Comparison of ENCODE assay signal across 30 cellular contexts in genomic region chr7:26642416-26642815, GRCh38.
"Had no signal": no experiment of that assay in that cellular context is flagged by ENCODE, and none has a peak within 500 bp of the region (broad histone marks: within the 10 kb centered on the region; RNA-seq: fewer than 3 reads in every experiment).

No MANE protein-coding gene starts in this region.

- H3K36me3 Mint-ChIP-seq: naive thymus-derived CD4-positive, alpha-beta T cell; neural progenitor cell had no signal

- H3K9me3 ChIP-seq: gastroesophageal sphincter, heart left ventricle, left lung, prostate gland, right atrium auricular region, suprapubic skin, transverse colon had no signal

- H3K4me3 Mint-ChIP-seq: endodermal cell; naive thymus-derived CD4-positive, alpha-beta T cell; nephron; neural progenitor cell; stimulated activated naive CD8-positive, alpha-beta T cell treated with anti-CD3 and anti-CD28 coated beads, Interleukin-15, amount 100 ng/mL, for 72 hours had no signal

- H3K9me3 Mint-ChIP-seq: endodermal cell; naive thymus-derived CD4-positive, alpha-beta T cell; nephron; neural progenitor cell; stimulated activated naive CD8-positive, alpha-beta T cell treated with anti-CD3 and anti-CD28 coated beads, Interleukin-15, amount 100 ng/mL, for 72 hours had no signal

- H3K27me3 Mint-ChIP-seq: stimulated activated naive CD8-positive, alpha-beta T cell treated with anti-CD3 and anti-CD28 coated beads, Interleukin-15, amount 100 ng/mL, for 72 hours had no signal

- H3K4me3 ChIP-seq: dorsolateral prefrontal cortex, gastroesophageal sphincter, heart left ventricle, hepatocyte, left lung, neural progenitor cell, prostate gland, right atrium auricular region, smooth muscle cell, suprapubic skin, transverse colon had no signal

- H2AFZ ChIP-seq: hepatocyte, neural progenitor cell had no signal

- DNase-seq: dorsolateral prefrontal cortex; effector CD8-positive, alpha-beta T cell; endodermal cell; foreskin keratinocyte; heart left ventricle; kidney; left lung; mesendoderm; midbrain; naive thymus-derived CD4-positive, alpha-beta T cell; nucleus accumbens; stimulated activated CD4-positive, alpha-beta T cell treated with anti-CD3 and anti-CD28 coated beads, Interleukin-12 subunit alpha, Interleukin-12 subunit beta, amount 100 ng/mL, for 4 hours; stimulated activated CD4-positive, alpha-beta T cell treated with anti-CD3 and anti-CD28 coated beads, Interleukin-1b, Interleukin-23, amount 100 ng/mL, for 48 hours; stimulated activated CD4-positive, alpha-beta T cell treated with anti-CD3 and anti-CD28 coated beads, Interleukin-4, amount 100 ng/mL, for 1 hour; stimulated activated CD8-positive, alpha-beta memory T cell treated with anti-CD3 and anti-CD28 coated beads, Interleukin-4, amount 100 ng/mL, for 48 hours; stimulated activated naive CD4-positive, alpha-beta T cell; stimulated activated naive CD8-positive, alpha-beta T cell treated with anti-CD3 and anti-CD28 coated beads, Interleukin-15, amount 100 ng/mL, for 72 hours; transverse colon had no signal

- H3K27ac ChIP-seq: dorsolateral prefrontal cortex, epithelial cell of prostate, foreskin keratinocyte, gastroesophageal sphincter, heart left ventricle, hepatocyte, left lung, neural progenitor cell, prostate gland, right atrium auricular region, suprapubic skin, transverse colon had no signal

- H3K4me1 Mint-ChIP-seq: endodermal cell; nephron; neural progenitor cell; stimulated activated naive CD8-positive, alpha-beta T cell treated with anti-CD3 and anti-CD28 coated beads, Interleukin-15, amount 100 ng/mL, for 72 hours had no signal

- FAIRE-seq: colon had no signal

- H3K4me1 ChIP-seq: foreskin keratinocyte, gastroesophageal sphincter, heart left ventricle, left lung, neural progenitor cell, prostate gland, right atrium auricular region, suprapubic skin, transverse colon had no signal

- ATAC-seq: esophagus mucosa; foreskin keratinocyte; gastroesophageal sphincter; heart left ventricle; left lung; naive thymus-derived CD4-positive, alpha-beta T cell; sciatic nerve; stimulated activated naive CD8-positive, alpha-beta T cell treated with anti-CD3 and anti-CD28 coated beads, Interleukin-15, amount 100 ng/mL, for 72 hours had no signal

- H3K27ac Mint-ChIP-seq: endodermal cell; naive thymus-derived CD4-positive, alpha-beta T cell; nephron; neural progenitor cell; stimulated activated naive CD8-positive, alpha-beta T cell treated with anti-CD3 and anti-CD28 coated beads, Interleukin-15, amount 100 ng/mL, for 72 hours had no signal

- H3K36me3 ChIP-seq: gastroesophageal sphincter, heart left ventricle, left lung, neural progenitor cell, prostate gland, right atrium auricular region, suprapubic skin, transverse colon had no signal

- H3K27me3 ChIP-seq: foreskin keratinocyte, gastroesophageal sphincter, hepatocyte, left lung, neural progenitor cell, right atrium auricular region, suprapubic skin, transverse colon had no signal

- H3K79me2 ChIP-seq: hepatocyte had no signal

- H3K9ac ChIP-seq: neural progenitor cell had no signal

- H3K4me2 ChIP-seq: hepatocyte, neural progenitor cell, smooth muscle cell had no signal
